9 cellular contexts compared by ENCODE assay signal in genomic region chr7:106484562-106484961, GRCh38.
DNase-seq lines count a peak whose midpoint lies in the region; ATAC-seq and TF ChIP-seq lines count a peak whose summit lies in the region.
"Had no signal": no experiment of that assay in that cellular context is flagged by ENCODE, and none has a peak within 500 bp of the region (broad histone marks: within the 10 kb centered on the region; RNA-seq: fewer than 3 reads in every experiment).

No MANE protein-coding gene starts in this region.

- H3K4me1 ChIP-seq in lung (ENCODE audit: control insufficient read depth in 2 of 2, insufficient read depth in 2 of 2, low read length in 2 of 2) (peaks cover 2 to 5% of the 10 kb centered on the region in 2 donors), SJCRH30 (no peaks in the 10 kb centered on the region)

- no peaks in the 10 kb centered on the region for H3K27me3 ChIP-seq in lung (ENCODE audit: control insufficient read depth, insufficient read depth)
- H3K27me3 ChIP-seq in brain microvascular endothelial cell (replicated peaks): no peaks in the 10 kb centered on the region
- no peaks in the 10 kb centered on the region for H3K27me3 ChIP-seq in SJCRH30

- H3K27me3 Mint-ChIP-seq in Calu3 (ENCODE audit: unreplicated experiment): no peaks in the 10 kb centered on the region

- H3K9me3 ChIP-seq in lung (ENCODE audit: control insufficient read depth in 2 of 2, insufficient read depth in 1 of 2, low read length in 1 of 2) (no peaks in the 10 kb centered on the region), SJCRH30 (replicated peaks) (no peaks in the 10 kb centered on the region)

- 24 to 29% methylated on average over 1 of the region's 1 CpG for WGBS in lung, 2 donors

- in situ Hi-C loops in brain microvascular endothelial cell (cut with HindIII; ENCODE audit: low pct_ligation_motif_present, low sequenced_read_pairs): no loop called here

- peak; percentile 47 for DNase-seq in Calu3
- peak; percentile 71 for DNase-seq in amniotic epithelial cell (ENCODE audit: low read depth)
- no peak for DNase-seq in lung (ENCODE audit: low spot score)
- no peak for DNase-seq in brain microvascular endothelial cell
- no peak for DNase-seq in SJCRH30
- DNase-seq in H4 (ENCODE audit: low spot score): no peak
- DNase-seq: NCI-H187 had no signal

- ATAC-seq in HG02938 (IDR thresholded peaks at IDR 0.05; ENCODE audit: unreplicated experiment) (peak; percentile 23), lung (ENCODE audit: insufficient read depth, low FRiP score) (peak; percentile 77), GM19395 (IDR thresholded peaks at IDR 0.05; ENCODE audit: unreplicated experiment) (no peak)

- BruUV-seq in Calu3 (replicated peaks; lab: Mats Ljungman, UMichigan): no TSS peak

- peaks cover 51% of the 10 kb centered on the region for H3K4me1 Mint-ChIP-seq in Calu3 (ENCODE audit: low read depth, unreplicated experiment)

- H3K4me3 ChIP-seq in lung: no peak overlapping the region
- H3K4me3 ChIP-seq in brain microvascular endothelial cell (ENCODE audit: low read depth, low read length): no peak overlapping the region
- no peak overlapping the region for H3K4me3 ChIP-seq in SJCRH30

- no peak overlapping the region for H3K4me3 Mint-ChIP-seq in Calu3 (ENCODE audit: low read depth, unreplicated experiment)

- H3K36me3 ChIP-seq in lung (ENCODE audit: control insufficient read depth in 2 of 2, insufficient read depth in 2 of 2, low read length in 2 of 2) (no peaks in the 10 kb centered on the region), brain microvascular endothelial cell (replicated peaks) (no peaks in the 10 kb centered on the region), SJCRH30 (no peaks in the 10 kb centered on the region)

- no peak for TF ChIP-seq CTCF in Calu3 (IDR thresholded peaks at IDR 0.05; ENCODE audit: unreplicated experiment)
- TF ChIP-seq CTCF in lung (IDR thresholded peaks at IDR 0.05; ENCODE audit: control extremely low read depth, extremely low read depth): no peak
- TF ChIP-seq CTCF in brain microvascular endothelial cell (IDR thresholded peaks at IDR 0.05; ENCODE audit: low read depth, low read length, missing control alignments): no peak

- CTCF ChIA-PET in Calu3 (lab: Charles Lee): interaction anchor here (0.9 to 3.0 kb wide), 4 partner anchors 8 to 308 kb away, joined by 3 to 13 read pairs (median 6); no protein-coding TSS in a partner anchor

- peak overlapping the region; percentile 88 for H3K27ac Mint-ChIP-seq in Calu3 (ENCODE audit: unreplicated experiment)

- H3K9me3 Mint-ChIP-seq in Calu3 (ENCODE audit: low read depth, unreplicated experiment): no peaks in the 10 kb centered on the region

- peaks cover 11% of the 10 kb centered on the region for H3K36me3 Mint-ChIP-seq in Calu3 (ENCODE audit: insufficient read depth, unreplicated experiment)

- intact Hi-C loops in Calu3 (cut with micrococcal nuclease; ENCODE audit: unreplicated experiment): loop anchor here (5.0 kb wide), 1 partner anchor 307 kb away; no protein-coding TSS in a partner anchor

- H3K27ac ChIP-seq in lung (ENCODE audit: low read depth in 1 of 2, low read length in 1 of 2): peak overlapping the region; percentile 17 to 74
- no peak overlapping the region for H3K27ac ChIP-seq in brain microvascular endothelial cell
- H3K27ac ChIP-seq in SJCRH30: no peak overlapping the region

Comparison
In these comparisons a context has a peak if more than half of its experiments do, and no peak if none do; other contexts are left out.
1. DNase-seq: peak in Calu3 (single experiment) and amniotic epithelial cell (single experiment); none in lung (single experiment), brain microvascular endothelial cell (single experiment), SJCRH30 (0 of 2) and H4 (single experiment).
2. H3K27ac ChIP-seq: peak in lung (2 of 2); none in brain microvascular endothelial cell (single experiment) and SJCRH30 (single experiment).